8 cellular contexts compared by ENCODE assay signal in the genomic region with DNA sequence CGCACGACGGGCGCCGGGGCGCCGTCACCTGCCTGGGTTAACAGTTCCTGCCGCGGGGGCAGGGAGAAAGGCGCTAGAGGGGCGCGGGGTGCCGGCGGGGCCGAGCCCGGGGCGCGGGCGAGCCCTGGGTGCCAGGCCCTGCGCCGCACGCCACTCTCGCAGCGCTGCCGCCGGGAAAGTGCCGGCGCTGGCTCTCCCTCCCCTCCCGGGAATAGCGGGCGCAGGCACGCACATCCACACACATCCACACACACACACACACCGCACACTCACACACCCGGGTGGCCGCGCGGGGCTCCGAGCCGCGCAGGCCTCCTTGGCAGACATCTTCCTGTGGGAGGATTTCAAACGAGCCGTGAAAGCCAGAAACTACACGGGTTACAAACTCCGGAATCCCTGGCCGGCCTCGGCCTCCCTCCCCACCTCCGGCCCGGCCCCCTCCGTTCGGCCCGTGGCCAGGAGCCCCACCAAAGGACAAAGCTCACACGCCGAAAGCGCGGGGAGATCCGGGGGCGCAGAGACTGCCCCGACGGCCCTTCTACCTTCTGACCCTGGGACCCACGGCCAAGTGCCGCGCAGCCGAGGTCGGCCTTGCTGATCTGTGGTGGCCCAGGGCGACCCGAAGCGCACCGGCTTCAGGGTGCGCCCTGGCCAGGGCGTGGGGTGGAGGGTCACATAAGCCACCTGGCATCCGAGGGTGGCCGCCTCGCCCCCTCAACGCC.
DNase-seq lines count a peak whose midpoint lies in the region; TF ChIP-seq lines count a peak whose summit lies in the region.

No MANE protein-coding gene starts in this region.

- TF ChIP-seq EP300 in tibial nerve (IDR thresholded peaks at IDR 0.05): no peak

- H3K4me1 Mint-ChIP-seq in activated CD4-positive, alpha-beta T cell treated with anti-CD3 and anti-CD28 coated beads, Interleukin-2, amount 10 ng/mL, durations not matched to agents 24 days and 14 days: peaks cover 19% of the 10 kb centered on the region

- H3K36me3 ChIP-seq in brain microvascular endothelial cell (replicated peaks) (no peaks in the 10 kb centered on the region), mesodermal cell (ENCODE audit: control insufficient read depth, insufficient read depth, low read length) (no peaks in the 10 kb centered on the region), tibial nerve (no peaks in the 10 kb centered on the region)

- H3K9me3 Mint-ChIP-seq in activated CD4-positive, alpha-beta T cell treated with anti-CD3 and anti-CD28 coated beads, Interleukin-2, amount 10 ng/mL, durations not matched to agents 24 days and 14 days: no peaks in the 10 kb centered on the region

- WGBS in mesodermal cell (ENCODE audit: insufficient coverage in 2 of 2), 2 experiments: 5 to 7% methylated on average over 21 to 27 of the region's 74 CpGs
- 32 to 56% methylated on average over 10 to 70 of the region's 74 CpGs for WGBS in tibial nerve, 2 donors

- H3K9me3 ChIP-seq in mesodermal cell (ENCODE audit: control insufficient read depth, low read length) (no peaks in the 10 kb centered on the region), tibial nerve (no peaks in the 10 kb centered on the region)

- peaks cover 24% of the 10 kb centered on the region for H3K27me3 Mint-ChIP-seq in activated CD4-positive, alpha-beta T cell treated with anti-CD3 and anti-CD28 coated beads, Interleukin-2, amount 10 ng/mL, durations not matched to agents 24 days and 14 days

- TF ChIP-seq CTCF in brain microvascular endothelial cell (IDR thresholded peaks at IDR 0.05; ENCODE audit: low read depth, low read length, missing control alignments) (no peak), tibial nerve (IDR thresholded peaks at IDR 0.05) (no peak)

- DNase-seq in activated CD4-positive, alpha-beta T cell treated with anti-CD3 and anti-CD28 coated beads, Interleukin-2, amount 10 ng/mL, durations not matched to agents 24 days and 14 days: peak; percentile 60
- DNase-seq in activated CD4-positive, alpha-beta T cell treated with anti-CD3 and anti-CD28 coated beads, Interleukin-2, amount 50 U/mL, for 48 hours: no peak
- DNase-seq in brain microvascular endothelial cell (no peak), tibial nerve (ENCODE audit: low spot score in 2 of 2) (no peak), DMS79 (lab: John Stamatoyannopoulos, UW) (no peak), cerebellar cortex (ENCODE audit: low spot score) (no peak), DMS114 treated with DMSO at 0.1 percent for 48 hours (lab: John Stamatoyannopoulos, UW; ENCODE audit: unreplicated experiment) (no peak)

- peaks cover 24% of the 10 kb centered on the region for H3K4me1 ChIP-seq in mesodermal cell (ENCODE audit: control insufficient read depth, insufficient read depth, low read length, poor library complexity, severe bottlenecking)
- peaks cover 0 to 27% (median 0%) of the 10 kb centered on the region in 4 donors for H3K4me1 ChIP-seq in tibial nerve

- H3K4me3 Mint-ChIP-seq in activated CD4-positive, alpha-beta T cell treated with anti-CD3 and anti-CD28 coated beads, Interleukin-2, amount 10 ng/mL, durations not matched to agents 24 days and 14 days: peak overlapping the region; percentile 76

- intact Hi-C loops in activated CD4-positive, alpha-beta T cell treated with anti-CD3 and anti-CD28 coated beads, Interleukin-2, amount 10 ng/mL, durations not matched to agents 24 days and 14 days (cut with micrococcal nuclease): loop anchor here (10.0 kb wide), 1 partner anchor 271 kb away; no protein-coding TSS in a partner anchor

- TF ChIP-seq POLR2A in tibial nerve (IDR thresholded peaks at IDR 0.05): no peak

- no peaks in the 10 kb centered on the region for H3K36me3 Mint-ChIP-seq in activated CD4-positive, alpha-beta T cell treated with anti-CD3 and anti-CD28 coated beads, Interleukin-2, amount 10 ng/mL, durations not matched to agents 24 days and 14 days (ENCODE audit: low read depth)

- H3K27ac ChIP-seq in brain microvascular endothelial cell: no peak overlapping the region
- H3K27ac ChIP-seq in mesodermal cell (ENCODE audit: low read depth, low read length, severe bottlenecking): no peak overlapping the region
- H3K27ac ChIP-seq in tibial nerve: peak overlapping the region in 2 of 4 donors; percentile 28 to 72

- H3K4me3 ChIP-seq in brain microvascular endothelial cell (ENCODE audit: low read depth, low read length) (peak overlapping the region; percentile 3), mesodermal cell (ENCODE audit: extremely low read depth, insufficient read depth, low read length, poor library complexity, severe bottlenecking) (peak overlapping the region; percentile 22), tibial nerve (peak overlapping the region in 3 of 4 donors; percentile 7 to 25 (median 15))

- in situ Hi-C loops in brain microvascular endothelial cell (cut with HindIII; ENCODE audit: low pct_ligation_motif_present, low sequenced_read_pairs): no loop called here

- peak overlapping the region; percentile 81 for H3K27ac Mint-ChIP-seq in activated CD4-positive, alpha-beta T cell treated with anti-CD3 and anti-CD28 coated beads, Interleukin-2, amount 10 ng/mL, durations not matched to agents 24 days and 14 days

- H3K27me3 ChIP-seq in brain microvascular endothelial cell (replicated peaks) (no peaks in the 10 kb centered on the region), tibial nerve (peaks cover 0 to 40% of the 10 kb centered on the region in 2 donors)
